ENCODE assay signal across 14 cellular contexts in the genomic region with DNA sequence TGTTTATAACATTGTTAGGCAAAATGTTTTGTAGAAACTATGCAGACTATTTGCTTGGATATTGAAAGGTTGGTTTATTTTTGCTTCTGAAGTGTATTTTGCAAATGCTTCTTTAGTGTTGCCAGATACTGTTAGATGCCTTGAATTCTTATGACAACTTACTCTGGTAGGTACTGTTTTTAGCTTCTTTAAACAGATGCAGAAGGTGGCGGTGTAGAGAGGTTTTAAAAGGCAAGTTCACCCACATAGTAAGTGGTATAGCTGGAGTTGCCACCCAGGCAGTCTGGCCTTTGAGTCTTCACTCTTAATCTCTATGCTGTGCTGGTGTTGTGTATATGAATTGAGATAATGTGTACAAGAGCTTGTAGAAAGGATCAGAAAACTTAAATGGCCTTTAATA. TPM values are rescaled to one million over a fixed set of nuclear protein-coding genes. Genes with fewer than 3 reads are reported as not detected.
A peak's percentile ranks its signal among the peaks of the same experiment; 100 is the strongest.
DNase-seq lines count a peak whose midpoint lies in the region; ATAC-seq, FAIRE-seq and TF ChIP-seq lines count a peak whose summit lies in the region.
"Had no signal": no experiment of that assay in that cellular context is flagged by ENCODE, and none has a peak within 500 bp of the region (broad histone marks: within the 10 kb centered on the region; RNA-seq: fewer than 3 reads in every experiment).

No MANE protein-coding gene starts in this region.

- POLR2A ChIA-PET in CD4-positive, alpha-beta T cell (lab: Charles Lee), result interaction anchor here (1.6 kb wide), 1 partner anchor 32 kb away, joined by 5 read pairs; a partner anchor contains a TSS
- POLR2A ChIA-PET in GM12878 (lab: Charles Lee), result interaction anchor here (0.5 to 1.7 kb wide), 2 partner anchors 32 to 191 kb away, joined by 3 to 5 read pairs; a partner anchor contains a TSS

- H3K36me3 ChIP-seq in Karpas-422 (ENCODE audit: insufficient read depth, low read length) (peaks cover 25% of the 10 kb centered on the region), GM12878 (ENCODE audit: control insufficient read depth in 2 of 2, insufficient read depth in 2 of 2, low read length in 1 of 2) (no peaks in the 10 kb centered on the region)

- H3K36me3 Mint-ChIP-seq in CD4-positive, alpha-beta T cell (ENCODE audit: low read depth), result peaks cover 82% of the 10 kb centered on the region
- peaks cover 66% of the 10 kb centered on the region for H3K36me3 Mint-ChIP-seq in nephron progenitor cell (ENCODE audit: low read depth)

- no peaks in the 10 kb centered on the region for H3K9me2 ChIP-seq in Karpas-422 (replicated peaks; ENCODE audit: insufficient read depth, low read length)

- H3K9me3 Mint-ChIP-seq in CD4-positive, alpha-beta T cell, result peaks cover 2% of the 10 kb centered on the region
- peaks cover 14% of the 10 kb centered on the region for H3K9me3 Mint-ChIP-seq in nephron progenitor cell

- no peak for TF ChIP-seq POLR2A in GM12878 (IDR thresholded peaks at IDR 0.05; ENCODE audit: low read depth, low read length)

- H3K27me3 ChIP-seq in CD4-positive, alpha-beta T cell (ENCODE audit: control insufficient read depth, insufficient read depth, low read length), result no peaks in the 10 kb centered on the region
- H3K27me3 ChIP-seq in Karpas-422 (ENCODE audit: low read length) (no peaks in the 10 kb centered on the region), GM12878 (replicated peaks in 1 of 2; ENCODE audit: control insufficient read depth in 2 of 2, insufficient read depth in 2 of 2, low read length in 1 of 2) (no peaks in the 10 kb centered on the region)
- H3K27me3 ChIP-seq: body of pancreas had no signal

- H3K9me3 ChIP-seq in CD4-positive, alpha-beta T cell (ENCODE audit: control insufficient read depth, low read length), result no peaks in the 10 kb centered on the region
- H3K9me3 ChIP-seq in Karpas-422 (ENCODE audit: low read length) (no peaks in the 10 kb centered on the region), GM12878 (replicated peaks; ENCODE audit: control insufficient read depth, insufficient read depth, low read length) (no peaks in the 10 kb centered on the region)
- H3K9me3 ChIP-seq: body of pancreas, thoracic aorta had no signal

- H3K79me2 ChIP-seq in Karpas-422 (ENCODE audit: low read length) (peaks cover 46% of the 10 kb centered on the region), GM12878 (ENCODE audit: control insufficient read depth, insufficient read depth, low read length) (no peaks in the 10 kb centered on the region)

- no peaks in the 10 kb centered on the region for H4K20me1 ChIP-seq in Karpas-422 (ENCODE audit: insufficient read depth, low read depth, low read length)
- no peaks in the 10 kb centered on the region for H4K20me1 ChIP-seq in GM12878 (ENCODE audit: control insufficient read depth, insufficient read depth)

- BruUV-seq in GM12878 (replicated peaks; lab: Mats Ljungman, UMichigan), result TSS peak; percentile 37

- H2AFZ ChIP-seq in Karpas-422 (ENCODE audit: low read length) (0 out of 2 replicates have a peak overlapping the region, but pooled peaks have one; percentile 4), GM12878 (ENCODE audit: control insufficient read depth, low read depth, low read length) (no peak overlapping the region)

- H3K9ac ChIP-seq in Karpas-422 (ENCODE audit: low read length) (peak overlapping the region; percentile 49), GM12878 (ENCODE audit: control insufficient read depth, insufficient read depth, low read length) (no peak overlapping the region)

- no peak for TF ChIP-seq EP300 in GM12878 (IDR thresholded peaks at IDR 0.05; ENCODE audit: borderline replicate concordance in 1 of 2, control insufficient read depth in 1 of 2, low read depth in 2 of 2, low read length in 2 of 2)

- H3K27ac Mint-ChIP-seq in CD4-positive, alpha-beta T cell, result peak overlapping the region; percentile 86
- no peak overlapping the region for H3K27ac Mint-ChIP-seq in nephron progenitor cell

- RAD21 ChIA-PET in GM12878 (lab: Charles Lee; ENCODE audit: unreplicated experiment), result no interaction called here

- intact Hi-C loops in CD4-positive, alpha-beta T cell (cut with DNase I, micrococcal nuclease), result loop anchor here in 1 of 2 experiments (2.0 kb wide), 2 partner anchors 15 to 17 kb away; no protein-coding TSS in a partner anchor
- intact Hi-C loops in GM12878 (cut with micrococcal nuclease; ENCODE audit: unreplicated experiment), result no loop called here

- H3K4me1 Mint-ChIP-seq in CD4-positive, alpha-beta T cell (ENCODE audit: low read depth), result peaks cover 53% of the 10 kb centered on the region
- peaks cover 39% of the 10 kb centered on the region for H3K4me1 Mint-ChIP-seq in nephron progenitor cell

- no peak for DNase-seq in CD4-positive, alpha-beta T cell
- DNase-seq in Karpas-422 (peak; percentile 71), GM12878 (ENCODE audit: low read depth, low spot score) (no peak), nephron progenitor cell (no peak), AG20443 (ENCODE audit: low spot score) (no peak)
- DNase-seq: activated gamma-delta T cell treated with Interleukin-2 at 50 U/mL for 16 hours, body of pancreas, DMS79 treated with DMSO at 0.1 percent for 48 hours, NCI-H69 had no signal

- CTCF ChIA-PET in CD4-positive, alpha-beta T cell (lab: Charles Lee), result no interaction called here
- CTCF ChIA-PET in GM12878 (lab: Yijun Ruan, JAX), result interaction anchor here (0.5 to 1.1 kb wide), 6 partner anchors 12 to 356 kb away, joined by 3 to 4 read pairs (median 3); a partner anchor contains a TSS

- no peaks in the 10 kb centered on the region for H3K27me3 Mint-ChIP-seq in CD4-positive, alpha-beta T cell
- H3K27me3 Mint-ChIP-seq in nephron progenitor cell (ENCODE audit: low read depth, poor library complexity), result no peaks in the 10 kb centered on the region

- H3K4me2 ChIP-seq in Karpas-422 (ENCODE audit: low read depth, low read length, poor library complexity, severe bottlenecking), result peak overlapping the region; percentile 94
- H3K4me2 ChIP-seq in GM12878 (ENCODE audit: control insufficient read depth, insufficient read depth), result no peak overlapping the region
- H3K4me2 ChIP-seq: smooth muscle cell had no signal

- no peak overlapping the region for H3K27ac ChIP-seq in CD4-positive, alpha-beta T cell (ENCODE audit: low read depth, low read length)
- H3K27ac ChIP-seq in Karpas-422 (ENCODE audit: low read length), result peak overlapping the region; percentile 86
- no peak overlapping the region for H3K27ac ChIP-seq in GM12878 (ENCODE audit: control insufficient read depth, insufficient read depth)
- H3K27ac ChIP-seq: body of pancreas had no signal

- FAIRE-seq in GM12878 (lab: Jason Lieb, UNC), result no peak

- no peak for ATAC-seq in CD4-positive, alpha-beta T cell (ENCODE audit: poor library complexity)
- ATAC-seq in GM12878 (no peak), GM21619 (IDR thresholded peaks at IDR 0.05; ENCODE audit: unreplicated experiment) (no peak), GM21381 (IDR thresholded peaks at IDR 0.05; ENCODE audit: unreplicated experiment) (no peak)
- ATAC-seq: activated CD4-positive, CD25-positive, alpha-beta regulatory T cell treated with anti-CD3 and anti-CD28 coated beads, Interleukin-2, amount 50 U/mL, for 24 hours; body of pancreas had no signal

- peaks cover 44% of the 10 kb centered on the region for H3K4me1 ChIP-seq in Karpas-422 (ENCODE audit: low read length)
- no peaks in the 10 kb centered on the region; the same call in 1 of the 2 replicates for H3K4me1 ChIP-seq in GM12878 (ENCODE audit: control insufficient read depth, insufficient read depth, low read length)

- H3K4me3 ChIP-seq in Karpas-422 (ENCODE audit: low read length) (peak overlapping the region; percentile 45), GM12878 (no peak overlapping the region)
- H3K4me3 ChIP-seq: body of pancreas, smooth muscle cell had no signal

- TF ChIP-seq CTCF in CD4-positive, alpha-beta T cell (IDR thresholded peaks at IDR 0.05), result no peak
- no peak for TF ChIP-seq CTCF in GM12878 (IDR thresholded peaks at IDR 0.05 in 2 of 3, conservative IDR thresholded peaks at IDR 0.05 in 1 of 3; ENCODE audit: control insufficient read depth in 2 of 3, extremely low read depth in 1 of 3, insufficient read depth in 1 of 3, low read depth in 3 of 3, low read length in 3 of 3)
- TF ChIP-seq CTCF in nephron progenitor cell (IDR thresholded peaks at IDR 0.05), result no peak

- 46% methylated on average over 1 of the region's 1 CpG for WGBS in GM12878 (ENCODE audit: insufficient coverage, insufficient replicate concordance, low lambda C conversion rate, missing lambda C conversion rate)

- H3K4me3 Mint-ChIP-seq in CD4-positive, alpha-beta T cell, result peak overlapping the region; percentile 31
- H3K4me3 Mint-ChIP-seq in nephron progenitor cell, result peak overlapping the region; percentile 8

- in situ Hi-C loops in GM12878 (cut with MboI), result no loop called here

- SMC1A ChIA-PET in GM12878 (lab: Charles Lee; ENCODE audit: uncharacterized antibody, unreplicated experiment), result interaction anchor here (1.0 to 2.8 kb wide), 4 partner anchors 9 to 43 kb away, joined by 3 to 10 read pairs (median 4); a partner anchor contains a TSS

- no peak for TF ChIP-seq RAD21 in GM12878 (IDR thresholded peaks at IDR 0.05; ENCODE audit: insufficient read depth, low read depth, low read length)

RNA-seq across cellular contexts. Expression of a gene that starts 3.6 kb away (rescaled TPM):
- 1 to 10 TPM; 8.3 to 9.8 TPM for total RNA-seq in CD4-positive, alpha-beta T cell
- 26.8 and 31.9 TPM in 2 replicates for total RNA-seq in Karpas-422 (2014; rRNA removed; shearing (Covaris generic); ENCODE audit: low replicate concordance)
- 13.1 and 14.4 TPM in 2 replicates for total RNA-seq in GM12878 (2013; cell fraction: nucleolus; rRNA removed)
- total RNA-seq in GM12878 (2014; rRNA removed) (4.1 and 4.4 TPM in 2 replicates), GM12878 (2014; rRNA removed; fragmentation: Illumina TruSeq; extraction: Trizol) (3.5 and 3.7 TPM in 2 replicates), GM12878 (2021) (5.6 and 5.9 TPM in 2 replicates)
- 2.8 TPM for polyA plus RNA-seq in GM12878 (2011; ENCODE audit: low read depth)
- polyA plus RNA-seq in GM12878 (2011; rRNA removed) (5.1 and 5.5 TPM in 2 replicates), GM12878 (2014; fragmentation: Illumina TruSeq; extraction: Trizol) (5.3 TPM in 2 replicates), GM12878 (2014; fragmentation: Nextera tagmentation; extraction: Ambion mirVana) (1 to 10 TPM; 1.8 to 2.0 TPM), GM12878 (2014; rRNA removed) (2.8 and 3.1 TPM in 2 replicates), GM12878 (2016; fragmentation: Nextera tagmentation; extraction: Ambion mirVana) (1 to 10 TPM; 5.7 to 5.9 TPM)
- 1.7 and 2.9 TPM in 2 replicates for polyA plus RNA-seq in GM12878 (2011; cell fraction: cytosol; rRNA removed)
- 0.78 and 0.90 TPM in 2 replicates for polyA plus RNA-seq in GM12878 (2011; cell fraction: nucleus; rRNA removed)
- polyA plus RNA-seq in GM12878 (2012), result 3.8 and 5.6 TPM in 2 replicates
- polyA minus RNA-seq in GM12878 (2011; rRNA and poly(A)+ RNA removed), result 2.3 and 6.7 TPM in 2 replicates
- polyA minus RNA-seq in GM12878 (2011; cell fraction: cytosol; rRNA and poly(A)+ RNA removed), result 1.5 and 4.3 TPM in 2 replicates
- polyA minus RNA-seq in GM12878 (2011; cell fraction: nucleus; rRNA and poly(A)+ RNA removed), result 0.36 and 1.2 TPM in 2 replicates

RNA-seq across cellular contexts. Expression of a gene that starts 13.1 kb away (rescaled TPM):
- 10 to 100 TPM; 34.4 to 45.3 TPM for total RNA-seq in CD4-positive, alpha-beta T cell
- 181 and 192 TPM in 2 replicates for total RNA-seq in Karpas-422 (2014; rRNA removed; shearing (Covaris generic); ENCODE audit: low replicate concordance)
- 465 and 468 TPM in 2 replicates for total RNA-seq in GM12878 (2013; cell fraction: nucleolus; rRNA removed)
- total RNA-seq in GM12878 (2014; rRNA removed) (60.8 and 84.2 TPM in 2 replicates), GM12878 (2014; rRNA removed; fragmentation: Illumina TruSeq; extraction: Trizol) (68.4 and 69.2 TPM in 2 replicates), GM12878 (2021) (81.0 and 87.4 TPM in 2 replicates)
- 27.2 TPM for polyA plus RNA-seq in GM12878 (2011; ENCODE audit: low read depth)
- polyA plus RNA-seq in GM12878 (2011; rRNA removed) (155 and 223 TPM in 2 replicates), GM12878 (2014; fragmentation: Illumina TruSeq; extraction: Trizol) (65.7 and 69.7 TPM in 2 replicates), GM12878 (2014; fragmentation: Nextera tagmentation; extraction: Ambion mirVana) (10 to 100 TPM; 21.5 to 23.2 TPM), GM12878 (2014; rRNA removed) (87.5 and 100.0 TPM in 2 replicates), GM12878 (2016; fragmentation: Nextera tagmentation; extraction: Ambion mirVana) (10 to 100 TPM; 62.6 to 73.6 TPM)
- polyA plus RNA-seq in GM12878 (2011; cell fraction: cytosol; rRNA removed), result 45.7 and 66.1 TPM in 2 replicates
- 284 and 429 TPM in 2 replicates for polyA plus RNA-seq in GM12878 (2011; cell fraction: nucleus; rRNA removed)
- polyA plus RNA-seq in GM12878 (2012), result 30.2 and 57.7 TPM in 2 replicates
- polyA minus RNA-seq in GM12878 (2011; rRNA and poly(A)+ RNA removed), result 74.7 and 164 TPM in 2 replicates
- polyA minus RNA-seq in GM12878 (2011; cell fraction: cytosol; rRNA and poly(A)+ RNA removed), result 48.0 and 53.4 TPM in 2 replicates
- 105 and 117 TPM in 2 replicates for polyA minus RNA-seq in GM12878 (2011; cell fraction: nucleus; rRNA and poly(A)+ RNA removed)

RNA-seq across cellular contexts. Expression of a gene that starts 32.0 kb away (rescaled TPM):
- 10 to 100 TPM; 74.4 to 76.1 TPM for total RNA-seq in CD4-positive, alpha-beta T cell
- total RNA-seq in Karpas-422 (2014; rRNA removed; shearing (Covaris generic); ENCODE audit: low replicate concordance), result 215 and 515 TPM in 2 replicates
- total RNA-seq in GM12878 (2013; cell fraction: nucleolus; rRNA removed), result 37.3 and 39.5 TPM in 2 replicates
- total RNA-seq in GM12878 (2014; rRNA removed) (260 and 377 TPM in 2 replicates), GM12878 (2014; rRNA removed; fragmentation: Illumina TruSeq; extraction: Trizol) (341 and 344 TPM in 2 replicates), GM12878 (2021) (292 and 308 TPM in 2 replicates)
- 69.6 TPM for polyA plus RNA-seq in GM12878 (2011; ENCODE audit: low read depth)
- polyA plus RNA-seq in GM12878 (2011; rRNA removed) (340 and 642 TPM in 2 replicates), GM12878 (2014; fragmentation: Illumina TruSeq; extraction: Trizol) (419 and 429 TPM in 2 replicates), GM12878 (2014; fragmentation: Nextera tagmentation; extraction: Ambion mirVana) (1,000 to 10,000 TPM; 1,365 to 1,464 TPM), GM12878 (2014; rRNA removed) (572 and 773 TPM in 2 replicates), GM12878 (2016; fragmentation: Nextera tagmentation; extraction: Ambion mirVana) (1,000 to 10,000 TPM; 1,122 to 1,145 TPM)
- 130 and 161 TPM in 2 replicates for polyA plus RNA-seq in GM12878 (2011; cell fraction: cytosol; rRNA removed)
- polyA plus RNA-seq in GM12878 (2011; cell fraction: nucleus; rRNA removed), result 169 and 276 TPM in 2 replicates
- 212 and 265 TPM in 2 replicates for polyA plus RNA-seq in GM12878 (2012)
- 49.1 and 54.1 TPM in 2 replicates for polyA minus RNA-seq in GM12878 (2011; rRNA and poly(A)+ RNA removed)
- 13.0 and 21.6 TPM in 2 replicates for polyA minus RNA-seq in GM12878 (2011; cell fraction: cytosol; rRNA and poly(A)+ RNA removed)
- polyA minus RNA-seq in GM12878 (2011; cell fraction: nucleus; rRNA and poly(A)+ RNA removed), result 12.0 and 21.0 TPM in 2 replicates

RNA-seq across cellular contexts. Expression of a gene that starts 40.4 kb away (rescaled TPM):
- 10 to 100 TPM; 30.6 to 31.4 TPM for total RNA-seq in CD4-positive, alpha-beta T cell
- total RNA-seq in Karpas-422 (2014; rRNA removed; shearing (Covaris generic); ENCODE audit: low replicate concordance), result 85.9 and 89.4 TPM in 2 replicates
- total RNA-seq in GM12878 (2013; cell fraction: nucleolus; rRNA removed), result 35.4 and 39.1 TPM in 2 replicates
- 69.3 and 80.0 TPM in 2 replicates for total RNA-seq in GM12878 (2014; rRNA removed)
- 82.2 and 91.8 TPM in 2 replicates for total RNA-seq in GM12878 (2014; rRNA removed; fragmentation: Illumina TruSeq; extraction: Trizol)
- 75.9 and 81.8 TPM in 2 replicates for total RNA-seq in GM12878 (2021)
- polyA plus RNA-seq in GM12878 (2011; ENCODE audit: low read depth), result 43.5 TPM
- polyA plus RNA-seq in GM12878 (2011; rRNA removed), result 89.7 and 108 TPM in 2 replicates
- polyA plus RNA-seq in GM12878 (2011; cell fraction: cytosol; rRNA removed), result 51.1 and 61.6 TPM in 2 replicates
- polyA plus RNA-seq in GM12878 (2011; cell fraction: nucleus; rRNA removed), result 54.0 and 72.2 TPM in 2 replicates
- polyA plus RNA-seq in GM12878 (2012), result 52.2 and 55.8 TPM in 2 replicates
- 109 and 125 TPM in 2 replicates for polyA plus RNA-seq in GM12878 (2014; fragmentation: Illumina TruSeq; extraction: Trizol)
- polyA plus RNA-seq in GM12878 (2014; fragmentation: Nextera tagmentation; extraction: Ambion mirVana), result 100 to 1,000 TPM; 128 to 134 TPM
- 93.7 and 106 TPM in 2 replicates for polyA plus RNA-seq in GM12878 (2014; rRNA removed)
- polyA plus RNA-seq in GM12878 (2016; fragmentation: Nextera tagmentation; extraction: Ambion mirVana), result 100 to 1,000 TPM; 164 to 173 TPM
- 27.0 and 29.6 TPM in 2 replicates for polyA minus RNA-seq in GM12878 (2011; rRNA and poly(A)+ RNA removed)
- 17.5 and 18.0 TPM in 2 replicates for polyA minus RNA-seq in GM12878 (2011; cell fraction: cytosol; rRNA and poly(A)+ RNA removed)
- 12.1 and 16.2 TPM in 2 replicates for polyA minus RNA-seq in GM12878 (2011; cell fraction: nucleus; rRNA and poly(A)+ RNA removed)
